Comparison of ENCODE assay signal across 16 cellular contexts in the genomic region with DNA sequence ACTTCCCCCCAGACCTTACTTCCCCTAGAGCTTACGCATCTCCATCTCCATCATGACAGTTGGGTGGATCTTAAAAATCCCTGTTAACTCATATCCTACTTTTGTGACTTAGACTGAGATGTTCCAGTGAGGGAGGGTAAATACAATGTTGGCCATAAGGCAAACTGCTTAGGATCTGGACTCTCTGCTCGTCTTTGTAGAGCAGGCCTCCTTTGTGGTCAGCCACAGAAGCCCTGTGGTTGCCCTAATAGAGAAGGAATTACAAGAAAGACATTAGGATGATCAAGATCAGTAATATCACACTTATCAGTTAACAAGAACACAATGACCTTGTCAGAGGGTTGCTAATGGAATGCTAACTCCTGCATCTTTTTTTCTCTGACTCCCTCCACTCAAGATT. TPM values are rescaled to one million over a fixed set of nuclear protein-coding genes. Genes with fewer than 3 reads are reported as not detected.
DNase-seq lines count a peak whose midpoint lies in the region; TF ChIP-seq lines count a peak whose summit lies in the region.
"Had no signal": no experiment of that assay in that cellular context is flagged by ENCODE, and none has a peak within 500 bp of the region (broad histone marks: within the 10 kb centered on the region; RNA-seq: fewer than 3 reads in every experiment).

No MANE protein-coding gene starts in this region.

- no peaks in the 10 kb centered on the region for H3K79me2 ChIP-seq in neural progenitor cell (ENCODE audit: low read depth)

- H3K4me1 ChIP-seq in neural progenitor cell, result peaks cover 11% of the 10 kb centered on the region

- H3K27ac Mint-ChIP-seq in neural progenitor cell, result no peak overlapping the region
- H3K27ac Mint-ChIP-seq: CD4-positive, CD25-positive, alpha-beta regulatory T cell; H9 had no signal

- no peaks in the 10 kb centered on the region for H3K27me3 Mint-ChIP-seq in neural progenitor cell (ENCODE audit: insufficient read depth, low read depth)

- H3K36me3 ChIP-seq in neural progenitor cell, result no peaks in the 10 kb centered on the region

- no peak for TF ChIP-seq CTCF in neural progenitor cell (IDR thresholded peaks at IDR 0.05)

- DNase-seq in NCI-H748 (lab: John Stamatoyannopoulos, UW; ENCODE audit: unreplicated experiment) (peak; percentile 58), NCI-H748 treated with DMSO at 0.1 percent for 48 hours (lab: John Stamatoyannopoulos, UW) (no peak), CMK (ENCODE audit: low read depth) (peak; percentile 56), islet precursor cell (peak; percentile 83), neural progenitor cell (ENCODE audit: low spot score) (no peak), substantia nigra (lab: John Stamatoyannopoulos, UW) (no peak), DMS 273 treated with DMSO at 0.1 percent for 48 hours (lab: John Stamatoyannopoulos, UW) (no peak)
- DNase-seq: CD4-positive, CD25-positive, alpha-beta regulatory T cell; DMS153; GF-D8; GOT3; H9; IMR-90 had no signal

- H3K9me3 Mint-ChIP-seq in neural progenitor cell, result peaks cover 45% of the 10 kb centered on the region
- H3K9me3 Mint-ChIP-seq: H9 had no signal

- no peak overlapping the region for H3K4me3 ChIP-seq in neural progenitor cell

- peaks cover 52% of the 10 kb centered on the region for H3K4me1 Mint-ChIP-seq in neural progenitor cell
- H3K4me1 Mint-ChIP-seq: CD4-positive, CD25-positive, alpha-beta regulatory T cell had no signal

- no peaks in the 10 kb centered on the region for H3K9me3 ChIP-seq in neural progenitor cell (ENCODE audit: low read depth)

- no peaks in the 10 kb centered on the region for H3F3A ChIP-seq in neural progenitor cell (ENCODE audit: low read depth)

- no peak overlapping the region for H2AFZ ChIP-seq in neural progenitor cell (replicated peaks)

- H3K27ac ChIP-seq in neural progenitor cell, result no peak overlapping the region
- no peak overlapping the region for H3K27ac ChIP-seq in substantia nigra (ENCODE audit: low read depth, low read length, poor library complexity, severe bottlenecking)
- H3K27ac ChIP-seq: 22Rv1 had no signal

- no peak overlapping the region for H3K9ac ChIP-seq in neural progenitor cell

- no peak overlapping the region for H3K4me2 ChIP-seq in neural progenitor cell

- H3K36me3 Mint-ChIP-seq in neural progenitor cell, result peaks cover 77% of the 10 kb centered on the region
- H3K36me3 Mint-ChIP-seq: CD4-positive, CD25-positive, alpha-beta regulatory T cell had no signal

- H3K27me3 ChIP-seq in neural progenitor cell, result no peaks in the 10 kb centered on the region

- no peaks in the 10 kb centered on the region for H4K20me1 ChIP-seq in neural progenitor cell (ENCODE audit: low read depth)

- peak overlapping the region; percentile 49 for H3K4me3 Mint-ChIP-seq in neural progenitor cell
- H3K4me3 Mint-ChIP-seq: CD4-positive, CD25-positive, alpha-beta regulatory T cell; H9 had no signal

RNA-seq across cellular contexts. Expression of a gene that starts 52.0 kb away (rescaled TPM):
- 3.9 and 5.1 TPM in 2 replicates for total RNA-seq in neural progenitor cell (ENCODE audit: low replicate concordance)
- total RNA-seq: A673; CD4-positive, CD25-positive, alpha-beta regulatory T cell; HT-29; IMR-90 had no signal

Comparison
In these comparisons a context has a peak if more than half of its experiments do, and no peak if none do; other contexts are left out.
1. DNase-seq: peak in NCI-H748 (single experiment), CMK (single experiment) and islet precursor cell (single experiment); none in NCI-H748 treated with DMSO at 0.1 percent for 48 hours (single experiment), neural progenitor cell (single experiment), substantia nigra (0 of 49) and DMS 273 treated with DMSO at 0.1 percent for 48 hours (single experiment).